Comparison of ENCODE assay signal across 27 cellular contexts in genomic region chr14:59155886-59156285, GRCh38. TPM values are rescaled to one million over a fixed set of nuclear protein-coding genes. Genes with fewer than 3 reads are reported as not detected.
DNase-seq lines count a peak whose midpoint lies in the region; ATAC-seq, FAIRE-seq and TF ChIP-seq lines count a peak whose summit lies in the region.
"Had no signal": no experiment of that assay in that cellular context is flagged by ENCODE, and none has a peak within 500 bp of the region (broad histone marks: within the 10 kb centered on the region; RNA-seq: fewer than 3 reads in every experiment).

No MANE protein-coding gene starts in this region.

- no peaks in the 10 kb centered on the region for H3K27me3 ChIP-seq in astrocyte (ENCODE audit: insufficient read depth, low read length)
- H3K27me3 ChIP-seq: BLaER1 treated with 17β-estradiol and CSF1 and Interleukin-3, amounts not matched to agents 10 nM and 100 nM had no signal

- no peak overlapping the region for H2AFZ ChIP-seq in astrocyte (ENCODE audit: low read depth, low read length)

- no peak overlapping the region for H3K4me2 ChIP-seq in astrocyte (ENCODE audit: low read length)
- H3K4me2 ChIP-seq: A549; BLaER1 treated with 17β-estradiol and CSF1 and Interleukin-3, amounts not matched to agents 10 nM and 100 nM had no signal

- H3K9ac ChIP-seq in astrocyte (ENCODE audit: low read length) = no peak overlapping the region
- H3K9ac ChIP-seq: BLaER1 treated with 17β-estradiol and CSF1 and Interleukin-3, amounts not matched to agents 10 nM and 100 nM had no signal

- no peak for ATAC-seq in GM21786 (IDR thresholded peaks at IDR 0.05; ENCODE audit: unreplicated experiment)
- ATAC-seq: A549 had no signal

- no peak for TF ChIP-seq CTCF in astrocyte (IDR thresholded peaks at IDR 0.05; ENCODE audit: insufficient read depth, low read depth, low read length)
- no peak for TF ChIP-seq CTCF in fibroblast of villous mesenchyme (IDR thresholded peaks at IDR 0.05; ENCODE audit: insufficient read depth, low read depth, low read length)

- no peaks in the 10 kb centered on the region for H3K79me2 ChIP-seq in astrocyte (ENCODE audit: insufficient read depth, low read length)

- H3K4me1 Mint-ChIP-seq in astrocyte (ENCODE audit: low read depth, unreplicated experiment) = peaks cover 9% of the 10 kb centered on the region

- no peaks in the 10 kb centered on the region for H3K4me1 ChIP-seq in astrocyte (ENCODE audit: insufficient read depth, low read length)
- H3K4me1 ChIP-seq: SJSA1 had no signal

- H3K36me3 ChIP-seq in astrocyte (ENCODE audit: insufficient read depth, low read length) = no peaks in the 10 kb centered on the region
- H3K36me3 ChIP-seq: BLaER1 treated with 17β-estradiol and CSF1 and Interleukin-3, amounts not matched to agents 10 nM and 100 nM; HAP-1; SJSA1 had no signal

- DNase-seq in NCI-H226 (peak; percentile 20), astrocyte (ENCODE audit: low read depth) (peak; percentile 77), fibroblast of villous mesenchyme (ENCODE audit: low read depth) (peak; percentile 67), DMS114 treated with DMSO at 0.1 percent for 48 hours (lab: John Stamatoyannopoulos, UW; ENCODE audit: unreplicated experiment) (no peak)
- no peak for DNase-seq in activated CD8-positive, alpha-beta memory T cell treated with anti-CD3 and anti-CD28 coated beads, Interleukin-2, amount 50 U/mL, for 48 hours
- DNase-seq in activated CD8-positive, alpha-beta memory T cell treated with anti-CD3 and anti-CD28 coated beads for 24 hours = no peak
- DNase-seq: AML-193; CD4-positive, alpha-beta T cell; DMS53; GOT3; HFFc6; Karpas-422; NCI-H1092; NCI-H1436; NCI-H187 treated with DMSO at 0.1 percent for 48 hours; NCI-H524; NCI-H82; Right ventricle myocardium superior; RPMI8226 had no signal

- no peaks in the 10 kb centered on the region for H3K36me3 Mint-ChIP-seq in astrocyte (ENCODE audit: low read depth, unreplicated experiment)

- no peaks in the 10 kb centered on the region for H4K20me1 ChIP-seq in astrocyte (ENCODE audit: insufficient read depth, low read length)
- H4K20me1 ChIP-seq: BLaER1 treated with 17β-estradiol and CSF1 and Interleukin-3, amounts not matched to agents 10 nM and 100 nM had no signal

- peaks cover 5% of the 10 kb centered on the region for H3K27me3 Mint-ChIP-seq in astrocyte (ENCODE audit: low read depth, unreplicated experiment)

- H3K4me3 ChIP-seq in astrocyte (ENCODE audit: insufficient read depth, low read depth, low read length) (no peak overlapping the region), fibroblast of villous mesenchyme (ENCODE audit: low read depth, low read length) (no peak overlapping the region)
- H3K4me3 ChIP-seq: A549; BLaER1 treated with 17β-estradiol and CSF1 and Interleukin-3, amounts not matched to agents 10 nM and 100 nM; HAP-1; SJSA1 had no signal

- no peak overlapping the region for H3K27ac Mint-ChIP-seq in astrocyte (ENCODE audit: unreplicated experiment)
- H3K27ac Mint-ChIP-seq: CD4-positive, alpha-beta T cell; HFFc6 had no signal

- H3K27ac ChIP-seq in astrocyte (ENCODE audit: low read depth, low read length) = no peak overlapping the region
- H3K27ac ChIP-seq: A549; BLaER1 treated with 17β-estradiol and CSF1 and Interleukin-3, amounts not matched to agents 10 nM and 100 nM; HL-60; SJSA1 had no signal

- no peaks in the 10 kb centered on the region for H3K9me3 ChIP-seq in astrocyte (ENCODE audit: insufficient read depth, low read depth, low read length)
- H3K9me3 ChIP-seq: A549, HAP-1, SJSA1 had no signal

- no peak overlapping the region for H3K4me3 Mint-ChIP-seq in astrocyte (ENCODE audit: unreplicated experiment)
- H3K4me3 Mint-ChIP-seq: CD4-positive, alpha-beta T cell; HFFc6 had no signal

- no peak for FAIRE-seq in astrocyte (lab: Jason Lieb, UNC)
- FAIRE-seq: A549, D721Med, GM18507 had no signal

- H3K9me3 Mint-ChIP-seq in astrocyte (ENCODE audit: unreplicated experiment) = peaks cover 4% of the 10 kb centered on the region
- H3K9me3 Mint-ChIP-seq: CD4-positive, alpha-beta T cell; HFFc6 had no signal

RNA-seq across cellular contexts. Expression of gene DAAM1, which starts 32.6 kb away (rescaled TPM):
- total RNA-seq in astrocyte = 38.0 and 44.8 TPM in 2 replicates
- 22.0 and 25.1 TPM in 2 replicates for total RNA-seq in fibroblast of villous mesenchyme

Comparison
In these comparisons a context has a peak if more than half of its experiments do, and no peak if none do; other contexts are left out.
1. DNase-seq: peak in NCI-H226 (single experiment), astrocyte (single experiment) and fibroblast of villous mesenchyme (single experiment); none in activated CD8-positive, alpha-beta memory T cell treated with anti-CD3 and anti-CD28 coated beads, Interleukin-2, amount 50 U/mL, for 48 hours (single experiment), activated CD8-positive, alpha-beta memory T cell treated with anti-CD3 and anti-CD28 coated beads for 24 hours (single experiment) and DMS114 treated with DMSO at 0.1 percent for 48 hours (single experiment).